8 cellular contexts compared by ENCODE assay signal in genomic region chr2:234496835-234497591, GRCh38. TPM values are rescaled to one million over a fixed set of nuclear protein-coding genes. Genes with fewer than 3 reads are reported as not detected.
DNase-seq lines count a peak whose midpoint lies in the region; ATAC-seq, FAIRE-seq and TF ChIP-seq lines count a peak whose summit lies in the region.

Gene ARL4C, minus strand, starts transcription at chr2:234497081. Its CDS starts 495 bp downstream, at chr2:234496586.

- peaks cover 46% of the 10 kb centered on the region for H3K36me3 Mint-ChIP-seq in T-helper 1 cell treated with Interleukin-12 subunit alpha and Interleukin-12 subunit beta and Interleukin-4 antibody, amounts not matched to agents 30 μg/mL and 1 μg/mL, for 36 hours (ENCODE audit: low read depth)
- peaks cover 2% of the 10 kb centered on the region for H3K36me3 Mint-ChIP-seq in astrocyte (ENCODE audit: low read depth, unreplicated experiment)

- H3K4me3 ChIP-seq in astrocyte (ENCODE audit: insufficient read depth, low read depth, low read length), result peak within 1 kb of the TSS; percentile 91
- H3K4me3 ChIP-seq in right cardiac atrium (ENCODE audit: low read length), result peak within 1 kb of the TSS; percentile 61

- peak within 1 kb of the TSS; percentile 99 for H3K4me3 Mint-ChIP-seq in T-helper 1 cell treated with Interleukin-12 subunit alpha and Interleukin-12 subunit beta and Interleukin-4 antibody, amounts not matched to agents 30 μg/mL and 1 μg/mL, for 36 hours
- peak within 1 kb of the TSS; percentile 96 for H3K4me3 Mint-ChIP-seq in astrocyte (ENCODE audit: unreplicated experiment)

- peaks cover 43% of the 10 kb centered on the region for H4K20me1 ChIP-seq in astrocyte (ENCODE audit: insufficient read depth, low read length)

- peaks cover 8% of the 10 kb centered on the region for H3K27me3 Mint-ChIP-seq in T-helper 1 cell treated with Interleukin-12 subunit alpha and Interleukin-12 subunit beta and Interleukin-4 antibody, amounts not matched to agents 30 μg/mL and 1 μg/mL, for 36 hours (ENCODE audit: low read depth)
- no peaks in the 10 kb centered on the region for H3K27me3 Mint-ChIP-seq in astrocyte (ENCODE audit: low read depth, unreplicated experiment)

- intact Hi-C loops in right cardiac atrium (cut with DNase I), result loop anchor here (5.0 to 10.0 kb wide), 2 partner anchors 210 to 212 kb away; no protein-coding TSS in a partner anchor

- ATAC-seq in GM21528 (IDR thresholded peaks at IDR 0.05; ENCODE audit: low FRiP score, unreplicated experiment) (peak; percentile 72), right cardiac atrium (peak; percentile 77 to 89)

- TF ChIP-seq CTCF in astrocyte (IDR thresholded peaks at IDR 0.05; ENCODE audit: insufficient read depth, low read depth, low read length), result no peak

- peak within 1 kb of the TSS; percentile 99 for H3K9ac ChIP-seq in astrocyte (ENCODE audit: low read length)

- peak within 1 kb of the TSS; percentile 91 for H3K27ac ChIP-seq in astrocyte (ENCODE audit: low read depth, low read length)
- peak within 1 kb of the TSS; percentile 49 for H3K27ac ChIP-seq in right cardiac atrium (ENCODE audit: low read length)

- peaks cover 44% of the 10 kb centered on the region for H3K79me2 ChIP-seq in astrocyte (ENCODE audit: insufficient read depth, low read length)

- H3K4me1 Mint-ChIP-seq in T-helper 1 cell treated with Interleukin-12 subunit alpha and Interleukin-12 subunit beta and Interleukin-4 antibody, amounts not matched to agents 30 μg/mL and 1 μg/mL, for 36 hours (ENCODE audit: low read depth), result peaks cover 35% of the 10 kb centered on the region
- peaks cover 12% of the 10 kb centered on the region for H3K4me1 Mint-ChIP-seq in astrocyte (ENCODE audit: low read depth, unreplicated experiment)

- H3K4me1 ChIP-seq in astrocyte (ENCODE audit: insufficient read depth, low read length) (peaks cover 13% of the 10 kb centered on the region), right cardiac atrium (ENCODE audit: control insufficient read depth, insufficient read depth, low read length) (peaks cover 6% of the 10 kb centered on the region)

- H3K27me3 ChIP-seq in astrocyte (ENCODE audit: insufficient read depth, low read length) (no peaks in the 10 kb centered on the region), right cardiac atrium (ENCODE audit: control insufficient read depth, insufficient read depth) (no peaks in the 10 kb centered on the region)

- TF ChIP-seq RAD21 in Ishikawa (IDR thresholded peaks at IDR 0.05; ENCODE audit: low read depth), result no peak

- H3K9me3 ChIP-seq in astrocyte (ENCODE audit: insufficient read depth, low read depth, low read length) (no peaks in the 10 kb centered on the region), right cardiac atrium (ENCODE audit: control insufficient read depth, low read length) (no peaks in the 10 kb centered on the region)

- no peak for FAIRE-seq in astrocyte (lab: Jason Lieb, UNC)

- WGBS in right cardiac atrium, result 2% methylated on average over 100 of the region's 100 CpGs

- H3K27ac Mint-ChIP-seq in T-helper 1 cell treated with Interleukin-12 subunit alpha and Interleukin-12 subunit beta and Interleukin-4 antibody, amounts not matched to agents 30 μg/mL and 1 μg/mL, for 36 hours, result peak within 1 kb of the TSS; percentile 99
- peak within 1 kb of the TSS; percentile 98 for H3K27ac Mint-ChIP-seq in astrocyte (ENCODE audit: unreplicated experiment)

- DNase-seq in DMS53 treated with DMSO at 0.1 percent for 48 hours (lab: John Stamatoyannopoulos, UW; ENCODE audit: unreplicated experiment), result peak; percentile 15
- DNase-seq in astrocyte (ENCODE audit: low read depth), result peak; percentile 46
- DNase-seq in right cardiac atrium, result peak; percentile 72 to 85 (median 82)
- peak; percentile 60 for DNase-seq in putamen (ENCODE audit: low spot score)
- DNase-seq in NCI-H187 treated with DMSO at 0.1 percent for 48 hours (lab: John Stamatoyannopoulos, UW), result no peak

- H2AFZ ChIP-seq in astrocyte (ENCODE audit: low read depth, low read length), result peak within 1 kb of the TSS; percentile 42

- peak within 1 kb of the TSS; percentile 89 for H3K4me2 ChIP-seq in astrocyte (ENCODE audit: low read length)

- TF ChIP-seq EP300 in Ishikawa (IDR thresholded peaks at IDR 0.05; ENCODE audit: borderline replicate concordance), result no peak

- H3K9me3 Mint-ChIP-seq in T-helper 1 cell treated with Interleukin-12 subunit alpha and Interleukin-12 subunit beta and Interleukin-4 antibody, amounts not matched to agents 30 μg/mL and 1 μg/mL, for 36 hours, result no peaks in the 10 kb centered on the region
- H3K9me3 Mint-ChIP-seq in astrocyte (ENCODE audit: unreplicated experiment), result no peaks in the 10 kb centered on the region

- H3K36me3 ChIP-seq in astrocyte (ENCODE audit: insufficient read depth, low read length), result peaks cover 2% of the 10 kb centered on the region

TF ChIP-seq in Ishikawa, 13 proteins besides CTCF, POLR2A, EP300 and RAD21:
- TF ChIP-seq CEBPB (IDR thresholded peaks at IDR 0.05) (no peak), TCF12 (IDR thresholded peaks at IDR 0.05; ENCODE audit: low read depth) (no peak), FOXM1 (IDR thresholded peaks at IDR 0.05; ENCODE audit: borderline replicate concordance, low read depth) (no peak), ZBTB7A (IDR thresholded peaks at IDR 0.05; ENCODE audit: low read depth) (peak; percentile 94), REST (IDR thresholded peaks at IDR 0.05; ENCODE audit: low read depth) (peak; percentile 52), NFIC (IDR thresholded peaks at IDR 0.05) (no peak), MAX (IDR thresholded peaks at IDR 0.05) (0 out of 2 replicates have a peak, but pooled peaks have one; percentile 9), TAF1 (IDR thresholded peaks at IDR 0.05; ENCODE audit: low read depth) (no peak; the same call in 1 of the 2 replicates), TEAD4 (IDR thresholded peaks at IDR 0.05) (no peak), EGR1 (IDR thresholded peaks at IDR 0.05) (no peak), USF1 (IDR thresholded peaks at IDR 0.05) (no peak), CREB1 (IDR thresholded peaks at IDR 0.05; ENCODE audit: low read depth) (no peak), YY1 (IDR thresholded peaks at IDR 0.05; ENCODE audit: low read depth) (no peak)

RNA-seq across cellular contexts. Expression of gene ARL4C, which starts in this region (rescaled TPM):
- total RNA-seq in astrocyte (59.3 and 70.7 TPM in 2 replicates), right cardiac atrium (1 to 10 TPM; 2.3 to 5.8 (median 4.4) TPM)
- 1.2 TPM for polyA plus RNA-seq in right cardiac atrium
